Comparison of ENCODE assay signal across 1 cellular context in the genomic region with DNA sequence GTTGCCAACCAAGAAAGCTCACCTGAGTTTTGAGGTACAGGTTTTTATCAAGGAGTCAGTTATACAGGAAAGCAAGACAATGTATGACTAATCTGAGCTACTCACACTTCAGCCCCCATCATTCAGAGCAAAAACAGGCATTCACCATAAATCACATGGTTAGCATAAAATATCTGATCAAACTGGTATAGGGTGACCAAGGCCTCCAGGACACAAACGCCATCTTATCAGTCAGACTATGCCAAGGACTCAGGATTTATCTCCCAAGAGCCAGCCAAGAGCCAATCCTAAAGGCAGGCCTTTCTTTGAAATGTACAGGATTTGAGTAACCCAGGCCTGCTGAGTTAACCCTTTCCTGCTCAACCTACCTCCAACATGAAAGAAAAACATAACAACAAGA.
TF ChIP-seq lines count a peak whose summit lies in the region.

No MANE protein-coding gene starts in this region.

TF ChIP-seq in H1, 55 proteins besides CTCF, POLR2A, EP300 and RAD21 (continued from another document):
- TF ChIP-seq RBBP5 (IDR thresholded peaks at IDR 0.05; ENCODE audit: borderline replicate concordance, low read depth, low read length) (no peak), FOSL1 (IDR thresholded peaks at IDR 0.05; ENCODE audit: insufficient read depth, low read depth, low read length) (no peak), MAFK (IDR thresholded peaks at IDR 0.05; ENCODE audit: low read depth, low read length) (no peak), KDM1A (IDR thresholded peaks at IDR 0.05; ENCODE audit: borderline replicate concordance, low read length) (no peak), TAF1 (IDR thresholded peaks at IDR 0.05; ENCODE audit: low read depth, low read length) (no peak), TAF7 (optimal IDR thresholded peaks at IDR 0.05; ENCODE audit: borderline replicate concordance, low read depth, low read length) (no peak)
